In genomic region chr2:126749537-126749936, GRCh38 we compare ENCODE assay signal across 1 cellular context.
TF ChIP-seq lines count a peak whose summit lies in the region.

No MANE protein-coding gene starts in this region.

TF ChIP-seq in WTC11, 78 proteins besides CTCF, POLR2A, EP300 and RAD21 (continued from another document):
- TF ChIP-seq, protein P1, sequence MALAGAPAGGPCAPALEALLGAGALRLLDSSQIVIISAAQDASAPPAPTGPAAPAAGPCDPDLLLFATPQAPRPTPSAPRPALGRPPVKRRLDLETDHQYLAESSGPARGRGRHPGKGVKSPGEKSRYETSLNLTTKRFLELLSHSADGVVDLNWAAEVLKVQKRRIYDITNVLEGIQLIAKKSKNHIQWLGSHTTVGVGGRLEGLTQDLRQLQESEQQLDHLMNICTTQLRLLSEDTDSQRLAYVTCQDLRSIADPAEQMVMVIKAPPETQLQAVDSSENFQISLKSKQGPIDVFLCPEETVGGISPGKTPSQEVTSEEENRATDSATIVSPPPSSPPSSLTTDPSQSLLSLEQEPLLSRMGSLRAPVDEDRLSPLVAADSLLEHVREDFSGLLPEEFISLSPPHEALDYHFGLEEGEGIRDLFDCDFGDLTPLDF (CRISPR knock-in tag; IDR thresholded peaks at IDR 0.05): no peak
